2 cellular contexts compared by ENCODE assay signal in the genomic region with DNA sequence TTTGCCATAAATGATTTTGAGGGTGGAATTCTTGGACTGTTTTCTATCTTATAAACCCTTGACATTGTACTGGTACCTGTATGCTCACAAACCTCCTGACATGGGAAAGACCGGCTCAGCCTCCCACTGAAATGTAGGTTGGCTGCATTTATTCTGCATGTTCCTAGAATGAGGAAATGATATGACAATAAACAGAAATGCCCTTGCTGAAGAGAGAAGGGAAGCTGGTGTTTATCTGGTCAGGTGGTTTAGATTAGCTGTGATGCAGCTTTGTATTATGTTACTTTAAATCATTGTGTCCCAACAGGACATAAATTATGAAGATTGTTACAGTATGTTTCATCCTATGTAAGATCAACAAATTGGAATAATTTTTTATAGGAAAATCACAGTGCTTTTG.
TF ChIP-seq lines count a peak whose summit lies in the region.

No MANE protein-coding gene starts in this region.

TF ChIP-seq in IMR-90, 13 proteins besides CTCF, POLR2A, EP300 and RAD21:
- TF ChIP-seq MAZ (IDR thresholded peaks at IDR 0.05; ENCODE audit: borderline replicate concordance, low read depth, low read length) (no peak), ELK1 (IDR thresholded peaks at IDR 0.05; ENCODE audit: borderline replicate concordance, low read depth, low read length) (no peak), MAFK (IDR thresholded peaks at IDR 0.05; ENCODE audit: low read depth, low read length) (no peak), CEBPB (IDR thresholded peaks at IDR 0.05; ENCODE audit: low read depth, low read length) (no peak), NFE2L2 (IDR thresholded peaks at IDR 0.05; ENCODE audit: low read depth, low read length) (no peak), CHD1 (IDR thresholded peaks at IDR 0.05; ENCODE audit: low read depth, low read length) (no peak), BHLHE40 (IDR thresholded peaks at IDR 0.05; ENCODE audit: low read depth, low read length) (no peak)

TF ChIP-seq in SK-N-SH, 30 proteins besides CTCF, POLR2A, EP300 and RAD21:
- TF ChIP-seq EZH2phosphoT487 (IDR thresholded peaks at IDR 0.05; ENCODE audit: borderline replicate concordance, low read depth) (no peak), NRF1 (IDR thresholded peaks at IDR 0.05; ENCODE audit: low read depth, low read length) (no peak), RCOR1 (IDR thresholded peaks at IDR 0.05; ENCODE audit: low read length) (peak; percentile 85), TAF1 (IDR thresholded peaks at IDR 0.05; ENCODE audit: borderline replicate concordance, low read depth, low read length) (no peak), GABPA (IDR thresholded peaks at IDR 0.05; ENCODE audit: low read depth) (no peak), FOSL2 (IDR thresholded peaks at IDR 0.05; ENCODE audit: borderline replicate concordance, low read depth) (no peak), JUND (IDR thresholded peaks at IDR 0.05) (peak; percentile 32; the same call in 1 of the 2 replicates), SIN3A (IDR thresholded peaks at IDR 0.05; ENCODE audit: borderline replicate concordance, low read depth, low read length) (no peak; the same call in 1 of the 2 replicates), MXI1 (IDR thresholded peaks at IDR 0.05; ENCODE audit: low read depth, low read length) (no peak; the same call in 1 of the 2 replicates), TCF12 (IDR thresholded peaks at IDR 0.05) (peak; percentile 91), POLR2AphosphoS5 (IDR thresholded peaks at IDR 0.05; ENCODE audit: low read depth, low read length) (peak; percentile 51), YY1 (IDR thresholded peaks at IDR 0.05; ENCODE audit: low read depth) (no peak), NFIC (IDR thresholded peaks at IDR 0.05; ENCODE audit: borderline replicate concordance) (no peak), ELF1 (IDR thresholded peaks at IDR 0.05) (no peak), RXRA (IDR thresholded peaks at IDR 0.05; ENCODE audit: borderline replicate concordance, low read depth) (no peak), FOXM1 (IDR thresholded peaks at IDR 0.05; ENCODE audit: low read depth) (no peak), REST (IDR thresholded peaks at IDR 0.05; ENCODE audit: low read depth, low read length) (no peak), PBX3 (IDR thresholded peaks at IDR 0.05) (peak; percentile 77), MEF2A (IDR thresholded peaks at IDR 0.05; ENCODE audit: borderline replicate concordance, low read depth) (no peak), ZBTB33 (IDR thresholded peaks at IDR 0.05; ENCODE audit: borderline replicate concordance, low read depth) (no peak), GATA2 (CRISPR knock-in tag; IDR thresholded peaks at IDR 0.05) (peak; percentile 82), RFX5 (IDR thresholded peaks at IDR 0.05; ENCODE audit: low read length) (peak; percentile 23; the same call in 1 of the 2 replicates), TEAD4 (IDR thresholded peaks at IDR 0.05; ENCODE audit: borderline replicate concordance, insufficient read depth) (no peak), CHD2 (IDR thresholded peaks at IDR 0.05; ENCODE audit: low read length, partially characterized antibody) (peak; percentile 72), IRF3 (IDR thresholded peaks at IDR 0.05; ENCODE audit: low read depth, low read length) (no peak), FOXJ3 (CRISPR knock-in tag; IDR thresholded peaks at IDR 0.05) (peak; percentile 76; the same call in 1 of the 2 replicates), SMC3 (IDR thresholded peaks at IDR 0.05; ENCODE audit: low read depth, low read length) (no peak)
- TF ChIP-seq, protein P1, sequence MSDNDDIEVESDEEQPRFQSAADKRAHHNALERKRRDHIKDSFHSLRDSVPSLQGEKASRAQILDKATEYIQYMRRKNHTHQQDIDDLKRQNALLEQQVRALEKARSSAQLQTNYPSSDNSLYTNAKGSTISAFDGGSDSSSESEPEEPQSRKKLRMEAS (IDR thresholded peaks at IDR 0.05; ENCODE audit: low read depth) = no peak
- TF ChIP-seq, protein P2, sequence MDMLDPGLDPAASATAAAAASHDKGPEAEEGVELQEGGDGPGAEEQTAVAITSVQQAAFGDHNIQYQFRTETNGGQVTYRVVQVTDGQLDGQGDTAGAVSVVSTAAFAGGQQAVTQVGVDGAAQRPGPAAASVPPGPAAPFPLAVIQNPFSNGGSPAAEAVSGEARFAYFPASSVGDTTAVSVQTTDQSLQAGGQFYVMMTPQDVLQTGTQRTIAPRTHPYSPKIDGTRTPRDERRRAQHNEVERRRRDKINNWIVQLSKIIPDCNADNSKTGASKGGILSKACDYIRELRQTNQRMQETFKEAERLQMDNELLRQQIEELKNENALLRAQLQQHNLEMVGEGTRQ (IDR thresholded peaks at IDR 0.05; ENCODE audit: borderline replicate concordance, low read depth, low read length) = no peak
- TF ChIP-seq, protein P3, sequence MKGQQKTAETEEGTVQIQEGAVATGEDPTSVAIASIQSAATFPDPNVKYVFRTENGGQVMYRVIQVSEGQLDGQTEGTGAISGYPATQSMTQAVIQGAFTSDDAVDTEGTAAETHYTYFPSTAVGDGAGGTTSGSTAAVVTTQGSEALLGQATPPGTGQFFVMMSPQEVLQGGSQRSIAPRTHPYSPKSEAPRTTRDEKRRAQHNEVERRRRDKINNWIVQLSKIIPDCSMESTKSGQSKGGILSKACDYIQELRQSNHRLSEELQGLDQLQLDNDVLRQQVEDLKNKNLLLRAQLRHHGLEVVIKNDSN (IDR thresholded peaks at IDR 0.05; ENCODE audit: borderline replicate concordance, low read depth) = no peak
